21 cellular contexts compared by ENCODE assay signal in the genomic region with DNA sequence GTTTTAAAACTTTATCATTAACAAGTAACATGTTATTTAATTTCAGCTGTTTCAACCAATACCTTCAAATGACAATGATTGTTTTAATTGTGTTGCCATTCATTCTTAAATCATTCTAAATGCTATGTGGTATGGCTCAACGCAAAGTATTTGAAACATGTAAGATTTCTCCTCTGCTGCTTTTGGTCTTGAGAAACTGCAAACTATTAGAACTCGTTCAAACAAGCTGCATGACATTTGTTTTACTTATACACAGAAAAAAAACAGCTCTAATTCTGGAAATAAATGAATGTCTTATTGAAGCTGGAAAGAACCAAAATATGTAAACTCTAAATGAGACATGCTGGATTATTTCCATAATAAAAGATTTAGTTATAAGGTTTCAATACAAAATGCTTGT.
"Had no signal": no experiment of that assay in that cellular context is flagged by ENCODE, and none has a peak within 500 bp of the region (broad histone marks: within the 10 kb centered on the region; RNA-seq: fewer than 3 reads in every experiment).

No MANE protein-coding gene starts in this region.

- H3K9me3 ChIP-seq: colonic mucosa, esophagus squamous epithelium, left ventricle myocardium inferior, thyroid gland, upper lobe of right lung had no signal

- H3K27me3 ChIP-seq: brain microvascular endothelial cell, colonic mucosa, esophagus squamous epithelium, foreskin keratinocyte, thyroid gland, upper lobe of right lung had no signal

- H3K4me3 Mint-ChIP-seq: activated CD4-positive, alpha-beta memory T cell treated with anti-CD3 and anti-CD28 coated beads, Interleukin-2, amount 10 ng/mL, durations not matched to agents 7 days and 5 days; activated CD4-positive, alpha-beta T cell treated with anti-CD3 and anti-CD28 coated beads, Interleukin-2, amount 10 ng/mL, durations not matched to agents 24 days and 14 days; activated naive CD4-positive, alpha-beta T cell treated with anti-CD3 and anti-CD28 coated beads for 36 hours; activated T-cell treated with anti-CD3 and anti-CD28 coated beads, Interleukin-2, amount 50 U/mL, for 72 hours; mesothelial cell of epicardium; naive thymus-derived CD8-positive, alpha-beta T cell had no signal

- H3K4me1 ChIP-seq: colonic mucosa, foreskin keratinocyte had no signal

- H3K27me3 Mint-ChIP-seq: progenitor cell of endocrine pancreas had no signal

- H3K27ac ChIP-seq: brain microvascular endothelial cell, colonic mucosa, foreskin keratinocyte, left ventricle myocardium inferior, thyroid gland had no signal

- H3K27ac Mint-ChIP-seq: activated CD4-positive, alpha-beta memory T cell treated with anti-CD3 and anti-CD28 coated beads, Interleukin-2, amount 10 ng/mL, durations not matched to agents 7 days and 5 days; activated CD4-positive, alpha-beta T cell treated with anti-CD3 and anti-CD28 coated beads, Interleukin-2, amount 10 ng/mL, durations not matched to agents 24 days and 14 days; activated naive CD4-positive, alpha-beta T cell treated with anti-CD3 and anti-CD28 coated beads for 36 hours; activated T-cell treated with anti-CD3 and anti-CD28 coated beads, Interleukin-2, amount 50 U/mL, for 72 hours; mesothelial cell of epicardium; naive thymus-derived CD8-positive, alpha-beta T cell; progenitor cell of endocrine pancreas had no signal

- H3K4me3 ChIP-seq: colonic mucosa, esophagus squamous epithelium, left ventricle myocardium inferior, thyroid gland, upper lobe of right lung had no signal

- H3K9me3 Mint-ChIP-seq: activated CD4-positive, alpha-beta memory T cell treated with anti-CD3 and anti-CD28 coated beads, Interleukin-2, amount 10 ng/mL, durations not matched to agents 7 days and 5 days; activated CD4-positive, alpha-beta T cell treated with anti-CD3 and anti-CD28 coated beads, Interleukin-2, amount 10 ng/mL, durations not matched to agents 24 days and 14 days; activated naive CD4-positive, alpha-beta T cell treated with anti-CD3 and anti-CD28 coated beads for 36 hours; activated T-cell treated with anti-CD3 and anti-CD28 coated beads, Interleukin-2, amount 50 U/mL, for 72 hours; naive thymus-derived CD8-positive, alpha-beta T cell had no signal

- DNase-seq: activated CD4-positive, alpha-beta memory T cell treated with anti-CD3 and anti-CD28 coated beads, Interleukin-2, amount 10 ng/mL, durations not matched to agents 7 days and 5 days; activated CD4-positive, alpha-beta T cell treated with anti-CD3 and anti-CD28 coated beads, Interleukin-2, amount 10 ng/mL, durations not matched to agents 24 days and 14 days; activated effector memory CD4-positive, alpha-beta T cell treated with Interleukin-2 at 50 U/mL for 16 hours; activated naive CD4-positive, alpha-beta T cell treated with anti-CD3 and anti-CD28 coated beads for 36 hours; activated T-cell treated with anti-CD3 and anti-CD28 coated beads, Interleukin-2, amount 50 U/mL, for 72 hours; aorta; brain microvascular endothelial cell; central memory CD4-positive, alpha-beta T cell; colonic mucosa; esophagus squamous epithelium; foreskin keratinocyte; hippocampal formation; left ventricle myocardium inferior; naive thymus-derived CD8-positive, alpha-beta T cell; stimulated activated CD4-positive, alpha-beta T cell treated with anti-CD3 and anti-CD28 coated beads, Interleukin-4, amount 100 ng/mL, for 24 hours; stimulated activated naive CD8-positive, alpha-beta T cell treated with anti-CD3 and anti-CD28 coated beads, Interleukin-15, Interleukin-2, amounts not matched to agents 100 U/mL and 50 U/mL, for 24 hours; substantia nigra; thyroid gland; upper lobe of right lung had no signal

- H3K4me1 Mint-ChIP-seq: activated CD4-positive, alpha-beta memory T cell treated with anti-CD3 and anti-CD28 coated beads, Interleukin-2, amount 10 ng/mL, durations not matched to agents 7 days and 5 days; activated CD4-positive, alpha-beta T cell treated with anti-CD3 and anti-CD28 coated beads, Interleukin-2, amount 10 ng/mL, durations not matched to agents 24 days and 14 days; naive thymus-derived CD8-positive, alpha-beta T cell had no signal

- H3K36me3 ChIP-seq: colonic mucosa, esophagus squamous epithelium, left ventricle myocardium inferior, thyroid gland, upper lobe of right lung had no signal

- H3K36me3 Mint-ChIP-seq: mesothelial cell of epicardium; naive thymus-derived CD8-positive, alpha-beta T cell had no signal
